Comparison of ENCODE assay signal across 11 cellular contexts in genomic region chr14:29928342-29928640, GRCh38. TPM values are rescaled to one million over a fixed set of nuclear protein-coding genes. Genes with fewer than 3 reads are reported as not detected.
DNase-seq lines count a peak whose midpoint lies in the region; ATAC-seq, FAIRE-seq and TF ChIP-seq lines count a peak whose summit lies in the region.
"Had no signal": no experiment of that assay in that cellular context is flagged by ENCODE, and none has a peak within 500 bp of the region (broad histone marks: within the 10 kb centered on the region; RNA-seq: fewer than 3 reads in every experiment).

No MANE protein-coding gene starts in this region.

- POLR2A ChIA-PET in WTC11 (lab: Charles Lee): no interaction called here

- H3K4me1 ChIP-seq in iPS-18a (ENCODE audit: control insufficient read depth, low read depth, low read length) (peaks cover 22% of the 10 kb centered on the region), gastrocnemius medialis (peaks cover 8 to 15% of the 10 kb centered on the region in 2 donors)

- H3K4me3 ChIP-seq in iPS-18a (ENCODE audit: low read length) (peak overlapping the region; percentile 71), gastrocnemius medialis (peak overlapping the region in 3 of 4 donors; percentile 51 to 67 (median 64))

- no peak for TF ChIP-seq POLR2A in GM12892 (IDR thresholded peaks at IDR 0.05; ENCODE audit: low read depth, low read length)
- no peak for TF ChIP-seq POLR2A in gastrocnemius medialis (IDR thresholded peaks at IDR 0.05)

- intact Hi-C loops in gastrocnemius medialis (cut with DNase I; ENCODE audit: low total_unique reads) (loop anchor here (5.0 to 10.0 kb wide), 3 partner anchors 121 to 297 kb away; no protein-coding TSS in a partner anchor), Calu3 (cut with micrococcal nuclease; ENCODE audit: unreplicated experiment) (no loop called here)

- no peaks in the 10 kb centered on the region for H3K9me3 ChIP-seq in iPS-18a (ENCODE audit: control insufficient read depth, low read depth, low read length)
- H3K9me3 ChIP-seq in gastrocnemius medialis: no peaks in the 10 kb centered on the region

- FAIRE-seq in GM12892 (lab: Jason Lieb, UNC): no peak
- FAIRE-seq: endometrium had no signal

- ATAC-seq in WTC11: peak; percentile 41
- no peak for ATAC-seq in gastrocnemius medialis

- H3K36me3 Mint-ChIP-seq in WTC11 (no peaks in the 10 kb centered on the region), Calu3 (ENCODE audit: insufficient read depth, unreplicated experiment) (peaks cover 24% of the 10 kb centered on the region)

- H3K36me3 ChIP-seq in iPS-18a (ENCODE audit: control insufficient read depth, low read depth, low read length) (no peaks in the 10 kb centered on the region), gastrocnemius medialis (no peaks in the 10 kb centered on the region)

- DNase-seq in GM12892 (ENCODE audit: insufficient read length): peak; percentile 4
- DNase-seq in WTC11 (ENCODE audit: low spot score): peak; percentile 16
- no peak for DNase-seq in gastrocnemius medialis
- no peak for DNase-seq in stimulated activated CD4-positive, alpha-beta T cell treated with anti-CD3 and anti-CD28 coated beads, Interleukin-2, amount 100 ng/mL, for 24 hours
- no peak for DNase-seq in SKM-1 treated with dmso at 0.1 percent for 144 hours (lab: John Stamatoyannopoulos, UW; ENCODE audit: unreplicated experiment)
- DNase-seq in Calu3: no peak
- no peak for DNase-seq in activated effector memory CD4-positive, alpha-beta T cell treated with Interleukin-2 at 50 U/mL for 16 hours

- peaks cover 46% of the 10 kb centered on the region for H3K27me3 ChIP-seq in iPS-18a (ENCODE audit: control insufficient read depth, insufficient read depth, low read length)
- no peaks in the 10 kb centered on the region for H3K27me3 ChIP-seq in gastrocnemius medialis

- no peaks in the 10 kb centered on the region for H3K9me3 Mint-ChIP-seq in WTC11
- no peaks in the 10 kb centered on the region for H3K9me3 Mint-ChIP-seq in Calu3 (ENCODE audit: low read depth, unreplicated experiment)

- in situ Hi-C loops in gastrocnemius medialis (cut with MboI; ENCODE audit: low sequenced_read_pairs in 4 of 4): no loop called here

- BruUV-seq in Calu3 (replicated peaks; lab: Mats Ljungman, UMichigan): no TSS peak

- H3K27me3 Mint-ChIP-seq in WTC11 (ENCODE audit: low read depth): peaks cover 62% of the 10 kb centered on the region
- H3K27me3 Mint-ChIP-seq in Calu3 (ENCODE audit: unreplicated experiment): no peaks in the 10 kb centered on the region

- CTCF ChIA-PET in WTC11 (lab: Charles Lee) (interaction anchor here (0.8 to 1.3 kb wide), 3 partner anchors 12 to 193 kb away, joined by 3 to 4 read pairs (median 3); no protein-coding TSS in a partner anchor), Calu3 (lab: Charles Lee) (no interaction called here)

- no peak for TF ChIP-seq CTCF in WTC11 (IDR thresholded peaks at IDR 0.05)
- TF ChIP-seq CTCF in gastrocnemius medialis (IDR thresholded peaks at IDR 0.05 in 4 of 5, conservative IDR thresholded peaks at IDR 0.05 in 1 of 5): no peak
- no peak for TF ChIP-seq CTCF in Calu3 (IDR thresholded peaks at IDR 0.05; ENCODE audit: unreplicated experiment)

- H3K4me1 Mint-ChIP-seq in WTC11 (peaks cover 33% of the 10 kb centered on the region), Calu3 (ENCODE audit: low read depth, unreplicated experiment) (peaks cover 36% of the 10 kb centered on the region)

- H3K27ac ChIP-seq in iPS-18a (ENCODE audit: low read length) (no peak overlapping the region), gastrocnemius medialis (peak overlapping the region; percentile 32 to 70 (median 40))

- H3K27ac Mint-ChIP-seq in WTC11: no peak overlapping the region
- H3K27ac Mint-ChIP-seq in Calu3 (ENCODE audit: unreplicated experiment): no peak overlapping the region

- H3K4me3 Mint-ChIP-seq in WTC11 (peak overlapping the region; percentile 70), Calu3 (ENCODE audit: low read depth, unreplicated experiment) (no peak overlapping the region)

- H3K9ac ChIP-seq in iPS-18a (ENCODE audit: low read length): peak overlapping the region; percentile 9

TF ChIP-seq in WTC11, 78 proteins besides CTCF, POLR2A, EP300 and RAD21:
- TF ChIP-seq FOXJ3 (CRISPR knock-in tag; IDR thresholded peaks at IDR 0.05; ENCODE audit: borderline replicate concordance): no peak
- TF ChIP-seq MYBL2 (CRISPR knock-in tag; IDR thresholded peaks at IDR 0.05): no peak
- no peak for TF ChIP-seq ZNF281 (CRISPR knock-in tag; IDR thresholded peaks at IDR 0.05)
- TF ChIP-seq TEAD1 (CRISPR knock-in tag; IDR thresholded peaks at IDR 0.05): no peak
- TF ChIP-seq RELA (CRISPR knock-in tag; IDR thresholded peaks at IDR 0.05; ENCODE audit: borderline replicate concordance): no peak
- TF ChIP-seq CREB1 (CRISPR knock-in tag; IDR thresholded peaks at IDR 0.05): no peak
- no peak for TF ChIP-seq OVOL2 (CRISPR knock-in tag; IDR thresholded peaks at IDR 0.05; ENCODE audit: borderline replicate concordance)
- no peak for TF ChIP-seq TEAD4 (CRISPR knock-in tag; IDR thresholded peaks at IDR 0.05)
- TF ChIP-seq SMAD3 (CRISPR knock-in tag; IDR thresholded peaks at IDR 0.05; ENCODE audit: borderline replicate concordance): no peak

RNA-seq across cellular contexts. Expression of gene PRKD1, which starts 0.6 kb away (rescaled TPM):
- not detected for polyA plus RNA-seq in GM12892 (2012; ENCODE audit: missing spikeins)
- total RNA-seq in WTC11 (2021) (5.8 to 7.6 TPM (median 6.1 TPM) in 3 replicates), gastrocnemius medialis (1 to 10 TPM; 1.5 to 4.1 (median 1.7) TPM), Calu3 (2022) (9.1 and 9.7 TPM in 2 replicates)
- total RNA-seq: G401, HT-29 had no signal

Comparison
In these comparisons a context has a peak if more than half of its experiments do, and no peak if none do; other contexts are left out.
1. DNase-seq: peak in GM12892 (single experiment) and WTC11 (single experiment); none in gastrocnemius medialis (0 of 2), stimulated activated CD4-positive, alpha-beta T cell treated with anti-CD3 and anti-CD28 coated beads, Interleukin-2, amount 100 ng/mL, for 24 hours (0 of 2), SKM-1 treated with dmso at 0.1 percent for 144 hours (single experiment), Calu3 (single experiment) and activated effector memory CD4-positive, alpha-beta T cell treated with Interleukin-2 at 50 U/mL for 16 hours (single experiment).